Comparison of ENCODE assay signal across 22 cellular contexts in the genomic region with DNA sequence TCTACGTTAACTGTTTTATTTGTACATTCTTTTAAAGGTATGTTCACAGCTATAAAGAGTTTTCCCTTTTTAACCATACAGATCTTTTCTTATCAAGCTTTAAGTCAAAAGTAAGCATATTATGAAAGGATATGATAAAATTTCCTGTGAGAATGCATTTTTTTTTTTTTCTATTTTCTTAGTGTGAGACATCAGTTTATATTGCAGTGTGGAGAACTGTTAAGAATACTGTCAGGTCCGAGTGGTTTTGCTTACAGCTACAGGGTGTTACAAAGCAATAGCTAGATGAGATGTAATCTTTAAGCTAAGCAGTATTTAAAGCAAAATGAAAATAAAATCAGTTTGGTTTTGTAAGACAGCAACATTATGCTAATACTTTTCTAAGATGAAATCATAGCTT.
DNase-seq lines count a peak whose midpoint lies in the region; ATAC-seq and TF ChIP-seq lines count a peak whose summit lies in the region.
"Had no signal": no experiment of that assay in that cellular context is flagged by ENCODE, and none has a peak within 500 bp of the region (broad histone marks: within the 10 kb centered on the region; RNA-seq: fewer than 3 reads in every experiment).

No MANE protein-coding gene starts in this region.

- H3K4me1 ChIP-seq in Loucy (ENCODE audit: insufficient read depth, low read length, poor library complexity, severe bottlenecking) (peaks cover 38% of the 10 kb centered on the region), mesenchymal stem cell (ENCODE audit: control insufficient read depth, insufficient read depth, low read depth, low read length) (peaks cover 4% of the 10 kb centered on the region)

- H3K4me3 ChIP-seq in Loucy (ENCODE audit: low read length, poor library complexity, severe bottlenecking) (no peak overlapping the region), mesenchymal stem cell (ENCODE audit: insufficient read depth in 1 of 2, low read depth in 1 of 2, low read length in 2 of 2) (no peak overlapping the region), H7 (ENCODE audit: insufficient read depth, low read depth, low read length) (no peak overlapping the region)

- H3F3A ChIP-seq in Loucy (ENCODE audit: low read depth) = no peaks in the 10 kb centered on the region

- DNase-seq in central memory CD8-positive, alpha-beta T cell (ENCODE audit: low spot score in 2 of 2) = no peak
- DNase-seq in mesenchymal stem cell (no peak), H7 (no peak)
- DNase-seq in stimulated activated effector memory CD8-positive, alpha-beta T cell treated with anti-CD3 and anti-CD28 coated beads, Interleukin-12 subunit alpha, Interleukin-12 subunit beta, amount 100 ng/mL, for 72 hours (ENCODE audit: low spot score in 2 of 2) = no peak
- no peak for DNase-seq in activated CD4-positive, alpha-beta memory T cell treated with anti-CD3 and anti-CD28 coated beads, Interleukin-2, amount 10 ng/mL, durations not matched to agents 7 days and 5 days
- no peak for DNase-seq in activated naive CD8-positive, alpha-beta T cell treated with anti-CD3 and anti-CD28 coated beads for 36 hours
- DNase-seq: AML-193, DMS153, GDM1, HFFc6, NCI-H1417, NCI-H187 treated with DMSO at 0.1 percent for 48 hours, NCI-H2227 treated with DMSO at 0.1 percent for 48 hours, NCI-H510A treated with DMSO at 0.1 percent for 48 hours, NCI-H82, Right ventricle myocardium superior, SK-N-SH had no signal

- peak overlapping the region; percentile 90 for H3K27ac Mint-ChIP-seq in central memory CD8-positive, alpha-beta T cell (ENCODE audit: low read depth)
- H3K27ac Mint-ChIP-seq in stimulated activated effector memory CD8-positive, alpha-beta T cell treated with anti-CD3 and anti-CD28 coated beads, Interleukin-12 subunit alpha, Interleukin-12 subunit beta, amount 100 ng/mL, for 72 hours = peak overlapping the region; percentile 10
- no peak overlapping the region for H3K27ac Mint-ChIP-seq in activated CD4-positive, alpha-beta memory T cell treated with anti-CD3 and anti-CD28 coated beads, Interleukin-2, amount 10 ng/mL, durations not matched to agents 7 days and 5 days
- no peak overlapping the region for H3K27ac Mint-ChIP-seq in activated naive CD8-positive, alpha-beta T cell treated with anti-CD3 and anti-CD28 coated beads for 36 hours
- H3K27ac Mint-ChIP-seq: HFFc6 had no signal

- CTCF ChIA-PET in activated CD4-positive, alpha-beta memory T cell treated with anti-CD3 and anti-CD28 coated beads, Interleukin-2, amount 10 ng/mL, durations not matched to agents 7 days and 5 days (lab: Charles Lee) = interaction anchor here (0.7 to 3.8 kb wide), 4 partner anchors 24 to 468 kb away, joined by 3 to 21 read pairs (median 3); no protein-coding TSS in a partner anchor

- peak overlapping the region; percentile 25 for H3K4me3 Mint-ChIP-seq in central memory CD8-positive, alpha-beta T cell
- no peak overlapping the region for H3K4me3 Mint-ChIP-seq in stimulated activated effector memory CD8-positive, alpha-beta T cell treated with anti-CD3 and anti-CD28 coated beads, Interleukin-12 subunit alpha, Interleukin-12 subunit beta, amount 100 ng/mL, for 72 hours
- no peak overlapping the region for H3K4me3 Mint-ChIP-seq in activated CD4-positive, alpha-beta memory T cell treated with anti-CD3 and anti-CD28 coated beads, Interleukin-2, amount 10 ng/mL, durations not matched to agents 7 days and 5 days
- no peak overlapping the region for H3K4me3 Mint-ChIP-seq in activated naive CD8-positive, alpha-beta T cell treated with anti-CD3 and anti-CD28 coated beads for 36 hours
- H3K4me3 Mint-ChIP-seq: HFFc6 had no signal

- no peak overlapping the region for H2BK15ac ChIP-seq in mesenchymal stem cell (ENCODE audit: low read depth, poor library complexity, severe bottlenecking)

- TF ChIP-seq CTCF in Loucy (conservative IDR thresholded peaks at IDR 0.05; ENCODE audit: low read length) = no peak

- H3K9ac ChIP-seq in Loucy (ENCODE audit: low read depth, low read length, poor library complexity, severe bottlenecking) = peak overlapping the region; percentile 13
- no peak overlapping the region for H3K9ac ChIP-seq in mesenchymal stem cell (ENCODE audit: low read length)
- H3K9ac ChIP-seq: KMS-11, SK-N-SH had no signal

- H2AFZ ChIP-seq in Loucy (ENCODE audit: low read length) (no peak overlapping the region), mesenchymal stem cell (ENCODE audit: low read depth, low read length) (no peak overlapping the region)

- no peaks in the 10 kb centered on the region for H3K9me2 ChIP-seq in Loucy (replicated peaks; ENCODE audit: low read depth, low read length)
- H3K9me2 ChIP-seq: SK-N-SH had no signal

- no peak overlapping the region for H3K4ac ChIP-seq in mesenchymal stem cell (ENCODE audit: low read depth in 1 of 2, low read length in 2 of 2)

- H3K23ac ChIP-seq in mesenchymal stem cell (ENCODE audit: low read length in 2 of 2) = no peak overlapping the region

- H4K20me1 ChIP-seq in Loucy (ENCODE audit: insufficient read depth, low read length, poor library complexity, severe bottlenecking) = no peaks in the 10 kb centered on the region

- H3K4me1 Mint-ChIP-seq in central memory CD8-positive, alpha-beta T cell = peaks cover 37% of the 10 kb centered on the region
- peaks cover 27% of the 10 kb centered on the region for H3K4me1 Mint-ChIP-seq in stimulated activated effector memory CD8-positive, alpha-beta T cell treated with anti-CD3 and anti-CD28 coated beads, Interleukin-12 subunit alpha, Interleukin-12 subunit beta, amount 100 ng/mL, for 72 hours
- peaks cover 29% of the 10 kb centered on the region for H3K4me1 Mint-ChIP-seq in activated CD4-positive, alpha-beta memory T cell treated with anti-CD3 and anti-CD28 coated beads, Interleukin-2, amount 10 ng/mL, durations not matched to agents 7 days and 5 days
- H3K4me1 Mint-ChIP-seq in activated naive CD8-positive, alpha-beta T cell treated with anti-CD3 and anti-CD28 coated beads for 36 hours = peaks cover 4% of the 10 kb centered on the region

- H3K4me2 ChIP-seq in Loucy (ENCODE audit: low read depth, low read length, poor library complexity, severe bottlenecking) = peak overlapping the region; percentile 41
- no peak overlapping the region for H3K4me2 ChIP-seq in mesenchymal stem cell (ENCODE audit: low read length, poor library complexity, severe bottlenecking)
- H3K4me2 ChIP-seq: KMS-11, SK-N-SH had no signal

- no peak overlapping the region for H4K91ac ChIP-seq in mesenchymal stem cell (ENCODE audit: low read length)

- H3K27me3 Mint-ChIP-seq in central memory CD8-positive, alpha-beta T cell = no peaks in the 10 kb centered on the region
- no peaks in the 10 kb centered on the region for H3K27me3 Mint-ChIP-seq in activated CD4-positive, alpha-beta memory T cell treated with anti-CD3 and anti-CD28 coated beads, Interleukin-2, amount 10 ng/mL, durations not matched to agents 7 days and 5 days
- no peaks in the 10 kb centered on the region for H3K27me3 Mint-ChIP-seq in activated naive CD8-positive, alpha-beta T cell treated with anti-CD3 and anti-CD28 coated beads for 36 hours

- no peak overlapping the region for H2BK5ac ChIP-seq in mesenchymal stem cell (ENCODE audit: low read depth, low read length, poor library complexity, severe bottlenecking)

- H3K27ac ChIP-seq in mesenchymal stem cell (ENCODE audit: low read length, poor library complexity, severe bottlenecking) = peak overlapping the region; percentile 60
- H3K27ac ChIP-seq: C4-2B, KMS-11 had no signal

- H3K79me1 ChIP-seq in mesenchymal stem cell (replicated peaks; ENCODE audit: low read length, poor library complexity, severe bottlenecking) = peaks cover 1% of the 10 kb centered on the region

- H3K79me2 ChIP-seq in Loucy (ENCODE audit: insufficient read depth, low read length) = no peaks in the 10 kb centered on the region

- 60% methylated on average over 1 of the region's 2 CpGs for WGBS in mesenchymal stem cell

- peaks cover 4% of the 10 kb centered on the region for H3K36me3 Mint-ChIP-seq in central memory CD8-positive, alpha-beta T cell (ENCODE audit: insufficient read depth)
- no peaks in the 10 kb centered on the region for H3K36me3 Mint-ChIP-seq in stimulated activated effector memory CD8-positive, alpha-beta T cell treated with anti-CD3 and anti-CD28 coated beads, Interleukin-12 subunit alpha, Interleukin-12 subunit beta, amount 100 ng/mL, for 72 hours
- no peaks in the 10 kb centered on the region for H3K36me3 Mint-ChIP-seq in activated CD4-positive, alpha-beta memory T cell treated with anti-CD3 and anti-CD28 coated beads, Interleukin-2, amount 10 ng/mL, durations not matched to agents 7 days and 5 days (ENCODE audit: low read depth)
- H3K36me3 Mint-ChIP-seq in activated naive CD8-positive, alpha-beta T cell treated with anti-CD3 and anti-CD28 coated beads for 36 hours = peaks cover 22% of the 10 kb centered on the region

- H2BK12ac ChIP-seq in mesenchymal stem cell (ENCODE audit: low read length in 2 of 2) = no peak overlapping the region

- H2BK120ac ChIP-seq in mesenchymal stem cell (ENCODE audit: low read depth, low read length) = no peak overlapping the region

- no peaks in the 10 kb centered on the region for H3K36me3 ChIP-seq in Loucy (ENCODE audit: insufficient read depth, low read length)
- H3K36me3 ChIP-seq in mesenchymal stem cell (ENCODE audit: control insufficient read depth in 1 of 2, insufficient read depth in 2 of 2, low read depth in 1 of 2, low read length in 2 of 2) = no peaks in the 10 kb centered on the region
- no peaks in the 10 kb centered on the region for H3K36me3 ChIP-seq in H7 (replicated peaks; ENCODE audit: control insufficient read depth, insufficient read depth, low read length)

- POLR2A ChIA-PET in activated CD4-positive, alpha-beta memory T cell treated with anti-CD3 and anti-CD28 coated beads, Interleukin-2, amount 10 ng/mL, durations not matched to agents 7 days and 5 days (lab: Charles Lee) = interaction anchor here (0.9 to 1.8 kb wide), 2 partner anchors 20 to 40 kb away, joined by 3 to 5 read pairs; no protein-coding TSS in a partner anchor

- ATAC-seq in central memory CD8-positive, alpha-beta T cell (replicated peaks; ENCODE audit: extremely low read depth, poor library complexity, severe bottlenecking) = peak; percentile 93
- ATAC-seq in stimulated activated effector memory CD8-positive, alpha-beta T cell treated with anti-CD3 and anti-CD28 coated beads, Interleukin-12 subunit alpha, Interleukin-12 subunit beta, amount 100 ng/mL, for 72 hours = no peak
- ATAC-seq: HepG2 had no signal

- no peak overlapping the region for H3K18ac ChIP-seq in mesenchymal stem cell (ENCODE audit: low read depth in 1 of 2, low read length in 2 of 2)

- no peaks in the 10 kb centered on the region for H3K27me3 ChIP-seq in Loucy (ENCODE audit: insufficient read depth, low read length, poor library complexity, severe bottlenecking)
- H3K27me3 ChIP-seq in mesenchymal stem cell (ENCODE audit: control insufficient read depth in 1 of 2, insufficient read depth in 1 of 2, low read length in 2 of 2) = no peaks in the 10 kb centered on the region
- no peaks in the 10 kb centered on the region for H3K27me3 ChIP-seq in H7 (ENCODE audit: control insufficient read depth, insufficient read depth, low read length)

- no peaks in the 10 kb centered on the region for H3K9me3 ChIP-seq in Loucy (ENCODE audit: insufficient read depth, low read depth, low read length)
- no peaks in the 10 kb centered on the region for H3K9me3 ChIP-seq in mesenchymal stem cell (ENCODE audit: control insufficient read depth, low read length)
- H3K9me3 ChIP-seq: Caco-2, SK-N-SH had no signal

- no peak overlapping the region for H3K14ac ChIP-seq in mesenchymal stem cell (ENCODE audit: low read length in 2 of 2)

- no peak overlapping the region for H4K8ac ChIP-seq in mesenchymal stem cell (ENCODE audit: low read length)

- no peaks in the 10 kb centered on the region for H3K9me3 Mint-ChIP-seq in central memory CD8-positive, alpha-beta T cell
- H3K9me3 Mint-ChIP-seq in stimulated activated effector memory CD8-positive, alpha-beta T cell treated with anti-CD3 and anti-CD28 coated beads, Interleukin-12 subunit alpha, Interleukin-12 subunit beta, amount 100 ng/mL, for 72 hours = no peaks in the 10 kb centered on the region
- H3K9me3 Mint-ChIP-seq in activated CD4-positive, alpha-beta memory T cell treated with anti-CD3 and anti-CD28 coated beads, Interleukin-2, amount 10 ng/mL, durations not matched to agents 7 days and 5 days = no peaks in the 10 kb centered on the region
- no peaks in the 10 kb centered on the region for H3K9me3 Mint-ChIP-seq in activated naive CD8-positive, alpha-beta T cell treated with anti-CD3 and anti-CD28 coated beads for 36 hours
- H3K9me3 Mint-ChIP-seq: HFFc6 had no signal

- no peak overlapping the region for H2AK5ac ChIP-seq in mesenchymal stem cell (ENCODE audit: low read length, severe bottlenecking)

Comparison
In these comparisons a context has a peak if more than half of its experiments do, and no peak if none do; other contexts are left out.
1. H3K27ac Mint-ChIP-seq: peak in central memory CD8-positive, alpha-beta T cell (single experiment) and stimulated activated effector memory CD8-positive, alpha-beta T cell treated with anti-CD3 and anti-CD28 coated beads, Interleukin-12 subunit alpha, Interleukin-12 subunit beta, amount 100 ng/mL, for 72 hours (single experiment); none in activated CD4-positive, alpha-beta memory T cell treated with anti-CD3 and anti-CD28 coated beads, Interleukin-2, amount 10 ng/mL, durations not matched to agents 7 days and 5 days (single experiment) and activated naive CD8-positive, alpha-beta T cell treated with anti-CD3 and anti-CD28 coated beads for 36 hours (single experiment).